2 cellular contexts compared by ENCODE assay signal in genomic region chr9:137430723-137431415, GRCh38.
TF ChIP-seq lines count a peak whose summit lies in the region.

No MANE protein-coding gene starts in this region.

TF ChIP-seq in A549, 52 proteins besides CTCF, POLR2A, EP300 and RAD21:
- no peak for TF ChIP-seq POLR2AphosphoS2 (conservative IDR thresholded peaks at IDR 0.05; ENCODE audit: low read length)
- TF ChIP-seq FOSL2 (IDR thresholded peaks at IDR 0.05), result no peak
- TF ChIP-seq FOSL2 (CRISPR knock-in tag; IDR thresholded peaks at IDR 0.05), result no peak
- no peak for TF ChIP-seq HMGXB4 (CRISPR knock-in tag; IDR thresholded peaks at IDR 0.05; ENCODE audit: borderline replicate concordance)
- TF ChIP-seq NFE2L2 (conservative IDR thresholded peaks at IDR 0.05; ENCODE audit: low read length), result no peak
- TF ChIP-seq TP53 (CRISPR knock-in tag; IDR thresholded peaks at IDR 0.05), result no peak
- TF ChIP-seq HES2 (IDR thresholded peaks at IDR 0.05), result no peak
- TF ChIP-seq EHMT2 (IDR thresholded peaks at IDR 0.05; ENCODE audit: low read depth), result no peak
- no peak for TF ChIP-seq HOXA7 (CRISPR knock-in tag; IDR thresholded peaks at IDR 0.05)
- TF ChIP-seq KDM5A (IDR thresholded peaks at IDR 0.05), result no peak
- TF ChIP-seq ATOH8 (CRISPR knock-in tag; IDR thresholded peaks at IDR 0.05; ENCODE audit: low read depth), result no peak
- TF ChIP-seq ZSCAN20 (CRISPR knock-in tag; IDR thresholded peaks at IDR 0.05), result no peak
- TF ChIP-seq EHF (CRISPR knock-in tag; IDR thresholded peaks at IDR 0.05), result no peak
- TF ChIP-seq JUNB (IDR thresholded peaks at IDR 0.05), result no peak
- no peak for TF ChIP-seq HDAC2 (IDR thresholded peaks at IDR 0.05)
- no peak for TF ChIP-seq HOXB5 (CRISPR knock-in tag; IDR thresholded peaks at IDR 0.05)
- TF ChIP-seq CEBPB (IDR thresholded peaks at IDR 0.05), result no peak
- no peak for TF ChIP-seq BCL3 (IDR thresholded peaks at IDR 0.05)
- no peak for TF ChIP-seq KDM1A (IDR thresholded peaks at IDR 0.05; ENCODE audit: low read depth)
- no peak for TF ChIP-seq GATA3 (IDR thresholded peaks at IDR 0.05; ENCODE audit: borderline replicate concordance)

TF ChIP-seq in K562, 482 proteins besides CTCF, POLR2A, EP300 and RAD21:
- TF ChIP-seq ID3 (CRISPR knock-in tag; IDR thresholded peaks at IDR 0.05) (no peak), ID3 (tag; IDR thresholded peaks at IDR 0.05) (no peak), ZFP36 (IDR thresholded peaks at IDR 0.05; ENCODE audit: low read depth, low read length, partially characterized antibody) (no peak), MAFF (IDR thresholded peaks at IDR 0.05; ENCODE audit: low read length) (no peak), MYBL2 (IDR thresholded peaks at IDR 0.05; ENCODE audit: low read depth) (no peak), MYBL2 (CRISPR knock-in tag; IDR thresholded peaks at IDR 0.05; ENCODE audit: borderline replicate concordance) (no peak), ZNF274 (IDR thresholded peaks at IDR 0.05; ENCODE audit: borderline replicate concordance, low read depth, low read length) (no peak), PURB (CRISPR knock-in tag; IDR thresholded peaks at IDR 0.05; ENCODE audit: low read depth) (no peak), NFIC (IDR thresholded peaks at IDR 0.05) (no peak), RAD51 (IDR thresholded peaks at IDR 0.05; ENCODE audit: borderline replicate concordance, low read depth) (no peak), PRPF4 (IDR thresholded peaks at IDR 0.05; ENCODE audit: insufficient read depth, low read depth, low read length, poor library complexity, severe bottlenecking) (no peak), ZNF583 (CRISPR knock-in tag; IDR thresholded peaks at IDR 0.05) (no peak), BRD4 (IDR thresholded peaks at IDR 0.05) (no peak), RBM39 (optimal IDR thresholded peaks at IDR 0.05; ENCODE audit: low read depth, low read length) (no peak), RB1 (IDR thresholded peaks at IDR 0.05; ENCODE audit: low read depth) (no peak), MCM3 (IDR thresholded peaks at IDR 0.05) (no peak), THAP12 (CRISPR knock-in tag; IDR thresholded peaks at IDR 0.05) (no peak), C11orf30 (IDR thresholded peaks at IDR 0.05; ENCODE audit: low read depth) (no peak)
